In genomic region chr5:89435347-89435746, GRCh38 we compare ENCODE assay signal across 12 cellular contexts.
A peak's percentile ranks its signal among the peaks of the same experiment; 100 is the strongest.
DNase-seq lines count a peak whose midpoint lies in the region; ATAC-seq and TF ChIP-seq lines count a peak whose summit lies in the region.
"Had no signal": no experiment of that assay in that cellular context is flagged by ENCODE, and none has a peak within 500 bp of the region (broad histone marks: within the 10 kb centered on the region; RNA-seq: fewer than 3 reads in every experiment).

No MANE protein-coding gene starts in this region.

- no peak for TF ChIP-seq CTCF in activated B cell treated with CpG ODN at 0.5 μM for 24 hours (IDR thresholded peaks at IDR 0.05)
- no peak for TF ChIP-seq CTCF in upper lobe of right lung (IDR thresholded peaks at IDR 0.05)

- no peaks in the 10 kb centered on the region for H3K9me3 Mint-ChIP-seq in activated B cell treated with CpG ODN at 0.5 μM for 24 hours
- H3K9me3 Mint-ChIP-seq: CD8-positive, alpha-beta T cell had no signal

- no peaks in the 10 kb centered on the region for H3K27me3 ChIP-seq in upper lobe of right lung
- H3K27me3 ChIP-seq: breast epithelium, esophagus muscularis mucosa had no signal

- H3K9me3 ChIP-seq in upper lobe of right lung, result no peaks in the 10 kb centered on the region
- H3K9me3 ChIP-seq: breast epithelium, esophagus muscularis mucosa had no signal

- peak; percentile 78 for ATAC-seq in GM18867 (IDR thresholded peaks at IDR 0.05; ENCODE audit: unreplicated experiment)
- ATAC-seq in GM21576 (IDR thresholded peaks at IDR 0.05; ENCODE audit: unreplicated experiment), result peak; percentile 80
- peak; percentile 86 for ATAC-seq in HG03095 (IDR thresholded peaks at IDR 0.05; ENCODE audit: unreplicated experiment)
- peak; percentile 85 for ATAC-seq in activated B cell treated with CpG ODN at 0.5 μM for 24 hours (ENCODE audit: low read depth)
- no peak for ATAC-seq in upper lobe of right lung
- ATAC-seq: CD8-positive, alpha-beta T cell had no signal

- peak overlapping the region; percentile 86 for H3K27ac Mint-ChIP-seq in activated B cell treated with CpG ODN at 0.5 μM for 24 hours
- H3K27ac Mint-ChIP-seq: CD8-positive, alpha-beta T cell had no signal

- no peaks in the 10 kb centered on the region for H3K27me3 Mint-ChIP-seq in activated B cell treated with CpG ODN at 0.5 μM for 24 hours

- POLR2A ChIA-PET in activated B cell treated with CpG ODN at 0.5 μM for 24 hours (lab: Charles Lee), result interaction anchor here (0.9 to 3.4 kb wide), 8 partner anchors 11 to 703 kb away, joined by 4 to 28 read pairs (median 9); partner anchors contain the start of gene MEF2C

- H3K4me3 Mint-ChIP-seq in activated B cell treated with CpG ODN at 0.5 μM for 24 hours, result peak overlapping the region; percentile 52
- H3K4me3 Mint-ChIP-seq: CD8-positive, alpha-beta T cell had no signal

- CTCF ChIA-PET in activated B cell treated with CpG ODN at 0.5 μM for 24 hours (lab: Charles Lee), result interaction anchor here (1.4 to 3.1 kb wide), 3 partner anchors 92 to 294 kb away, joined by 4 to 7 read pairs (median 5); no protein-coding TSS in a partner anchor

- no peak overlapping the region for H3K27ac ChIP-seq in upper lobe of right lung
- H3K27ac ChIP-seq: breast epithelium, esophagus muscularis mucosa had no signal

- peaks cover 73% of the 10 kb centered on the region for H3K4me1 Mint-ChIP-seq in activated B cell treated with CpG ODN at 0.5 μM for 24 hours

- DNase-seq in activated B cell treated with CpG ODN at 0.5 μM for 24 hours, result no peak
- no peak for DNase-seq in occipital lobe (lab: John Stamatoyannopoulos, UW)
- DNase-seq in upper lobe of right lung, result no peak
- DNase-seq in NCI-H1105 (lab: John Stamatoyannopoulos, UW), result no peak
- DNase-seq in middle frontal gyrus (ENCODE audit: extremely low spot score, low spot score), result no peak
- DNase-seq: CD8-positive, alpha-beta T cell; NCI-H2081 had no signal

- no peak overlapping the region for H3K4me3 ChIP-seq in upper lobe of right lung
- H3K4me3 ChIP-seq: breast epithelium, esophagus muscularis mucosa had no signal

- no peaks in the 10 kb centered on the region for H3K36me3 ChIP-seq in upper lobe of right lung
- H3K36me3 ChIP-seq: breast epithelium, esophagus muscularis mucosa had no signal

- H3K36me3 Mint-ChIP-seq in activated B cell treated with CpG ODN at 0.5 μM for 24 hours (ENCODE audit: low read depth), result no peaks in the 10 kb centered on the region
- H3K36me3 Mint-ChIP-seq: CD8-positive, alpha-beta T cell had no signal

- no peaks in the 10 kb centered on the region for H3K4me1 ChIP-seq in upper lobe of right lung
- H3K4me1 ChIP-seq: breast epithelium had no signal

- intact Hi-C loops in activated B cell treated with CpG ODN at 0.5 μM for 24 hours (cut with micrococcal nuclease), result loop anchor here (1.0 to 5.0 kb wide), 6 partner anchors 8 to 553 kb away; partner anchors contain the start of gene MEF2C
- intact Hi-C loops in upper lobe of right lung (cut with DNase I), result no loop called here
